ENCODE assay signal across 2 cellular contexts in genomic region chr22:27809700-27810365, GRCh38.
TF ChIP-seq lines count a peak whose summit lies in the region.

No MANE protein-coding gene starts in this region.

TF ChIP-seq in endothelial cell of umbilical vein, 7 proteins besides CTCF, POLR2A, EP300 and RAD21:
- peak; percentile 20 for TF ChIP-seq GATA2 (IDR thresholded peaks at IDR 0.05; ENCODE audit: insufficient read depth, insufficient read length, low read depth, low read length)
- no peak for TF ChIP-seq FOS (IDR thresholded peaks at IDR 0.05; ENCODE audit: borderline replicate concordance, insufficient read depth, low read length)
TF ChIP-seq in endothelial cell of umbilical vein: peak in this region for 1.

TF ChIP-seq in HepG2, 621 proteins besides CTCF, POLR2A, EP300 and RAD21:
- TF ChIP-seq ZNF629 (CRISPR knock-in tag; conservative IDR thresholded peaks at IDR 0.05) = peak; percentile 80
- TF ChIP-seq ZBTB1 (CRISPR knock-in tag; IDR thresholded peaks at IDR 0.05; ENCODE audit: borderline replicate concordance) = no peak
